Comparison of ENCODE assay signal across 8 cellular contexts in genomic region chr20:32336918-32337347, GRCh38. TPM values are rescaled to one million over a fixed set of nuclear protein-coding genes. Genes with fewer than 3 reads are reported as not detected.
DNase-seq lines count a peak whose midpoint lies in the region; ATAC-seq, FAIRE-seq and TF ChIP-seq lines count a peak whose summit lies in the region.

No MANE protein-coding gene starts in this region.

- H3K27me3 Mint-ChIP-seq in activated T-cell treated with anti-CD3 and anti-CD28 coated beads, Interleukin-2, amount 50 U/mL, for 24 hours: no peaks in the 10 kb centered on the region
- H3K27me3 Mint-ChIP-seq in naive thymus-derived CD8-positive, alpha-beta T cell: no peaks in the 10 kb centered on the region

- peaks cover 63% of the 10 kb centered on the region for H3K36me3 Mint-ChIP-seq in activated T-cell treated with anti-CD3 and anti-CD28 coated beads, Interleukin-2, amount 50 U/mL, for 24 hours (ENCODE audit: low read depth)
- peaks cover 0 to 27% (median 0%) of the 10 kb centered on the region in 3 donors for H3K36me3 Mint-ChIP-seq in naive thymus-derived CD8-positive, alpha-beta T cell

- ATAC-seq in naive thymus-derived CD8-positive, alpha-beta T cell: peak; percentile 68 to 71
- no peak for ATAC-seq in GM21381 (IDR thresholded peaks at IDR 0.05; ENCODE audit: unreplicated experiment)

- peak; percentile 56 for TF ChIP-seq CTCF in bronchial epithelial cell (IDR thresholded peaks at IDR 0.05; ENCODE audit: insufficient read depth, low read length, severe bottlenecking)

- H3K4me1 Mint-ChIP-seq in activated T-cell treated with anti-CD3 and anti-CD28 coated beads, Interleukin-2, amount 50 U/mL, for 24 hours (ENCODE audit: low read depth): peaks cover 45% of the 10 kb centered on the region
- H3K4me1 Mint-ChIP-seq in naive thymus-derived CD8-positive, alpha-beta T cell: peaks cover 3 to 21% (median 7%) of the 10 kb centered on the region in 4 donors

- no peak for DNase-seq in activated T-cell treated with anti-CD3 and anti-CD28 coated beads, Interleukin-2, amount 50 U/mL, for 24 hours
- no peak for DNase-seq in activated T-cell treated with anti-CD3 and anti-CD28 coated beads, Interleukin-2, amount 50 U/mL, for 48 hours
- DNase-seq in NCI-H524 treated with DMSO at 0.1 percent for 48 hours (lab: John Stamatoyannopoulos, UW) (peak; percentile 31), bronchial epithelial cell (ENCODE audit: low read depth) (peak; percentile 39), NCI-H2029 treated with DMSO at 0.1 percent for 48 hours (lab: John Stamatoyannopoulos, UW) (no peak)
- DNase-seq in naive thymus-derived CD8-positive, alpha-beta T cell: peak in 4 of 10 donors; percentile 18 to 49 (median 42)
- DNase-seq in activated naive CD4-positive, alpha-beta T cell (lab: John Stamatoyannopoulos, UW): no peak

- H3K4me3 Mint-ChIP-seq in activated T-cell treated with anti-CD3 and anti-CD28 coated beads, Interleukin-2, amount 50 U/mL, for 24 hours: no peak overlapping the region
- H3K4me3 Mint-ChIP-seq in naive thymus-derived CD8-positive, alpha-beta T cell: peak overlapping the region in 1 of 10 donors; percentile 32

- H3K27ac Mint-ChIP-seq in activated T-cell treated with anti-CD3 and anti-CD28 coated beads, Interleukin-2, amount 50 U/mL, for 24 hours: peak overlapping the region; percentile 23
- peak overlapping the region in 6 of 10 donors; percentile 12 to 51 (median 41) for H3K27ac Mint-ChIP-seq in naive thymus-derived CD8-positive, alpha-beta T cell

- no peaks in the 10 kb centered on the region for H3K9me3 Mint-ChIP-seq in activated T-cell treated with anti-CD3 and anti-CD28 coated beads, Interleukin-2, amount 50 U/mL, for 24 hours
- H3K9me3 Mint-ChIP-seq in naive thymus-derived CD8-positive, alpha-beta T cell: no peaks in the 10 kb centered on the region

- POLR2A ChIA-PET in naive thymus-derived CD8-positive, alpha-beta T cell (lab: Charles Lee): interaction anchor here (0.7 kb wide), 1 partner anchor 192 kb away, joined by 3 read pairs; no protein-coding TSS in a partner anchor

- H3K27me3 ChIP-seq in bronchial epithelial cell (ENCODE audit: control insufficient read depth, insufficient read depth, low read length): no peaks in the 10 kb centered on the region

- no peak overlapping the region for H3K4me3 ChIP-seq in bronchial epithelial cell (ENCODE audit: low read depth, low read length)

- no peak for FAIRE-seq in bronchial epithelial cell (lab: Jason Lieb, UNC)

- H3K36me3 ChIP-seq in bronchial epithelial cell (ENCODE audit: control insufficient read depth, insufficient read depth, low read length): no peaks in the 10 kb centered on the region

RNA-seq across cellular contexts. Expression of gene ASXL1, which starts 21.2 kb away (rescaled TPM):
- total RNA-seq in bronchial epithelial cell: 13.8 and 17.6 TPM in 2 replicates
- 100 to 1,000 TPM; 147 to 149 TPM for total RNA-seq in naive thymus-derived CD8-positive, alpha-beta T cell
- polyA plus RNA-seq in naive thymus-derived CD8-positive, alpha-beta T cell: 10 to 100 TPM; 15.2 to 20.1 (median 18.4) TPM

RNA-seq across cellular contexts. Expression of gene KIF3B, which starts 59.5 kb away (rescaled TPM):
- 11.1 and 16.0 TPM in 2 replicates for total RNA-seq in bronchial epithelial cell
- total RNA-seq in naive thymus-derived CD8-positive, alpha-beta T cell: 10 to 100 TPM in 1 of 2 experiments, 1 to 10 TPM in 1; 9.5 to 11.4 TPM
- polyA plus RNA-seq in naive thymus-derived CD8-positive, alpha-beta T cell: 1 to 10 TPM; 2.2 to 3.2 (median 2.2) TPM

Comparison
In these comparisons a context has a peak if more than half of its experiments do, and no peak if none do; other contexts are left out.
1. DNase-seq: peak in NCI-H524 treated with DMSO at 0.1 percent for 48 hours (single experiment) and bronchial epithelial cell (single experiment); none in activated T-cell treated with anti-CD3 and anti-CD28 coated beads, Interleukin-2, amount 50 U/mL, for 24 hours (single experiment), activated T-cell treated with anti-CD3 and anti-CD28 coated beads, Interleukin-2, amount 50 U/mL, for 48 hours (0 of 2), activated naive CD4-positive, alpha-beta T cell (0 of 4) and NCI-H2029 treated with DMSO at 0.1 percent for 48 hours (single experiment).